In the genomic region with DNA sequence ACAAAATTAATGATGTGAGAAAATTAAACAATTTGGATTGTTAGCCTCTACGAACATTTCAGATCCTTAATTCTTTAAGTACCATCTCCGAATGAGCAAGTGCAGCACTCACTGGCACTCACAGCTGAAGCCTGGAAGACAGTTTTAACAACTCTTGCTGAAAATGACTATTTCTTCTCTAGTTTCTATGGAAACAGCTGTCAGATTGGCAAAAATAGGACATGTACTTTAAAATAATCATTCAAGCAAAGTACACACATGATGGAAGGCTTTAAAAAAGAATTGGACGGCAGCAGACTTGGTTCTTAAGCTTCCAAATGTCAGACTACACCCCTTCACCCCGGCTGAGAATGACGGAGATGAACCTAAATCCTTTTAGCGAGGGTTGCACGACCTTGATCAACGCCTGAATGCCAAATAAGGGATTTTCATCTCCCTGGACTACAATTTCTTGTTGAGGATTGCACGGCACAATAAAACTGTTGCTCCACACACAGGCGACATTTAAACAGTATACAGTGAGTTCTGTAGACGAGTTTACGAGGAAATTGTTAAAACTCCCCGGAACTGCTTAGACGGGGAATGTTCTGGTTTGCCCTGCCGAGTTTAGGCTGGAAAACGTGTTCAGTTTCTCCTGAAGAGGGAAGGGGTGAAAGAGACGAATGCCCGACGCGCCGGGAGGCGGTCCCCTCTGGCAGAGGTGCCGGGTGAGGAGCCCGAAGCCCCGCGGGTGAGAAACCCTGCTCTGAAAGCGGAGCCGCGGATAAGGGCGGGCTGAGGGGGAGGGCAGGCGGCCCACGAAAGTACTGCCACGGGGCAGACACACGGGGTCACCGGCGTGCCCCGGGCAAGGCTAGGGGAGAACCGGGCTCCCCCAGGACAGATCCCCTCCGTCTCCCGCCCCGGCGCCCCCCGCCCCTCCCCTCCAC, we compare ENCODE assay signal across 8 cellular contexts. TPM values are rescaled to one million over a fixed set of nuclear protein-coding genes. Genes with fewer than 3 reads are reported as not detected.
DNase-seq lines count a peak whose midpoint lies in the region; ATAC-seq and TF ChIP-seq lines count a peak whose summit lies in the region.

No MANE protein-coding gene starts in this region.

- peaks cover 18 to 19% of the 10 kb centered on the region in 2 donors for H3K27me3 Mint-ChIP-seq in natural killer cell treated with Interleukin-12 subunit alpha and Interleukin-12 subunit beta and Interleukin-15 and Interleukin-18, amount 100 ng/mL, for 72 hours

- TF ChIP-seq CTCF in fibroblast of pulmonary artery (IDR thresholded peaks at IDR 0.05; ENCODE audit: low read length, missing control alignments): no peak

- H3K4me3 Mint-ChIP-seq in natural killer cell treated with Interleukin-12 subunit alpha and Interleukin-12 subunit beta and Interleukin-15 and Interleukin-18, amount 100 ng/mL, for 72 hours: peak overlapping the region; percentile 93

- peak overlapping the region; percentile 81 for H3K4me3 ChIP-seq in fibroblast of pulmonary artery (replicated peaks; ENCODE audit: low read depth, low read length)

- H3K9me3 Mint-ChIP-seq in natural killer cell treated with Interleukin-12 subunit alpha and Interleukin-12 subunit beta and Interleukin-15 and Interleukin-18, amount 100 ng/mL, for 72 hours: no peaks in the 10 kb centered on the region

- no peaks in the 10 kb centered on the region for H3K36me3 Mint-ChIP-seq in natural killer cell treated with Interleukin-12 subunit alpha and Interleukin-12 subunit beta and Interleukin-15 and Interleukin-18, amount 100 ng/mL, for 72 hours

- H3K27ac Mint-ChIP-seq in natural killer cell treated with Interleukin-12 subunit alpha and Interleukin-12 subunit beta and Interleukin-15 and Interleukin-18, amount 100 ng/mL, for 72 hours: peak overlapping the region; percentile 91 to 93

- peak; percentile 72 for ATAC-seq in GM21529 (IDR thresholded peaks at IDR 0.05; ENCODE audit: unreplicated experiment)
- peak; percentile 78 to 79 for ATAC-seq in natural killer cell treated with Interleukin-12 subunit alpha and Interleukin-12 subunit beta and Interleukin-15 and Interleukin-18, amount 100 ng/mL, for 72 hours

- H3K4me1 Mint-ChIP-seq in natural killer cell treated with Interleukin-12 subunit alpha and Interleukin-12 subunit beta and Interleukin-15 and Interleukin-18, amount 100 ng/mL, for 72 hours (ENCODE audit: low read depth in 2 of 2): peaks cover 19 to 25% of the 10 kb centered on the region in 2 donors

- DNase-seq in DMS 273 treated with DMSO at 0.1 percent for 48 hours (lab: John Stamatoyannopoulos, UW) (peak; percentile 34), HuH-7.5 (ENCODE audit: low spot score) (peak; percentile 21), RKO (ENCODE audit: low spot score) (peak; percentile 83), fibroblast of pulmonary artery (ENCODE audit: low read depth) (peak; percentile 85)
- DNase-seq in activated effector memory CD4-positive, alpha-beta T cell treated with Interleukin-2 at 50 U/mL for 16 hours: peak; percentile 71
- peak; percentile 88 for DNase-seq in natural killer cell treated with Interleukin-12 subunit alpha and Interleukin-12 subunit beta and Interleukin-15 and Interleukin-18, amount 100 ng/mL, for 72 hours (ENCODE audit: low spot score)
- DNase-seq in stimulated activated naive CD4-positive, alpha-beta T cell (lab: John Stamatoyannopoulos, UW): peak; percentile 70 to 88 (median 80)

RNA-seq across cellular contexts. Expression of a gene that starts 0.7 kb away (rescaled TPM):
- 10 to 100 TPM in 1 of 2 donors, 1 to 10 TPM in 1; 8.7 to 25.9 TPM for total RNA-seq in natural killer cell treated with Interleukin-12 subunit alpha and Interleukin-12 subunit beta and Interleukin-15 and Interleukin-18, amount 100 ng/mL, for 72 hours

RNA-seq across cellular contexts. Expression of a gene that starts 31.2 kb away (rescaled TPM):
- total RNA-seq in natural killer cell treated with Interleukin-12 subunit alpha and Interleukin-12 subunit beta and Interleukin-15 and Interleukin-18, amount 100 ng/mL, for 72 hours: not detected

Comparison
In these comparisons a context has a peak if more than half of its experiments do, and no peak if none do; other contexts are left out.
1. Peak in every context shown above with its lines: DNase-seq, ATAC-seq and H3K4me3 ChIP-seq.
2. DNase-seq: peak in every context shown above with its lines; median percentile 88 in natural killer cell treated with Interleukin-12 subunit alpha and Interleukin-12 subunit beta and Interleukin-15 and Interleukin-18, amount 100 ng/mL, for 72 hours; 85 in fibroblast of pulmonary artery; 83 in RKO; 80 in stimulated activated naive CD4-positive, alpha-beta T cell; 71 in activated effector memory CD4-positive, alpha-beta T cell treated with Interleukin-2 at 50 U/mL for 16 hours; 34 in DMS 273 treated with DMSO at 0.1 percent for 48 hours; 21 in HuH-7.5.